Comparison of ENCODE assay signal across 9 cellular contexts in the genomic region with DNA sequence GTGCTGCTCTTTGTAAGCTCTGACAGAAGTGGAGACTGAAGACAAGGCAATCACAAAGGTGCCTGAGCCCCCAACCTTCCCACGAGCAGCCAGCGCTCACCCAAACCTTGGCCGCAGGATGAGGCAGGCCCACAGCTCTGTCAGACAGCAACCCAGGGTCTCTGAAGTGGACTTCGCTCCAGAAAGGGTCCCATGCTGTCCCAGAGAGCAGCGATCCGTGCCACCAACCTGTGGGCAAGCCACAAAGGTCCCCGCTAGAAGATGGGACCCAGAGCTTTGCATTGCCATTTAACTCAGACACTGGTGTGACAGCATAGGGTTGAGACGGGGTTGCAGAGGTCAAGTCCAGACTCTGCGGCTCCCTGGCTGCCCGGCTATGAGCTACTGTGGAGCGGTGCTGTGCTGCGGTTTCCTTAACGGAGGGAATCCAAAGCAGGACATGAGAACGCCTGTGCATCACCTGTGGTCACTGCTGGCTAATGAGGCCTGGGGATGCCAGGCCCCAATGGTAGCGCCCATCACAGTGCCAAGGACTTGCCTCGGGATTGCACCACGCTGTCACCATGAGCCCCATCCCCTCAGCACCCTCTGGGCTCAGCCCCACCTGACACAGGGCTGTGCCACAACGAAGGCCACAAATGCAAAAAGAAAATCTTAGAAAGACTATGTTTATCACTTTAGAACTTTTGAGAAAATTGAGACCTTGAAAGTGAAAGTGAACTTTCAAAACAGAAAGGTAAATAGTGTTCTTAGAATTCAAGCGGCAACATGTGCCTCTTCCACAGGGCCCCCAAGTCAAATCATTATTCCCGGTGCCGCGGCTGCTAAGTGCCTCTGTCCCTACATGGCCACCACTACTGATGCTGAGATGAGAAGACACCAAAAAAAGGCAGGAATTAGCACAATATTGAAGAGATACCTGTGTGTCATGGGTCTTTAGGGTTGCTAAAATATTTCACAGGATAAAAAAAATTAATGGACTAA.
DNase-seq lines count a peak whose midpoint lies in the region; ATAC-seq and TF ChIP-seq lines count a peak whose summit lies in the region.
"Had no signal": no experiment of that assay in that cellular context is flagged by ENCODE, and none has a peak within 500 bp of the region (broad histone marks: within the 10 kb centered on the region; RNA-seq: fewer than 3 reads in every experiment).

No MANE protein-coding gene starts in this region.

- H3K4me2 ChIP-seq in HCT116 (ENCODE audit: low read length) = peak overlapping the region; percentile 11

- H3K27ac ChIP-seq in HCT116 (ENCODE audit: low read depth, low read length) (no peak overlapping the region), heart right ventricle (peak overlapping the region in 7 of 10 donors; percentile 2 to 65 (median 41)), A673 (ENCODE audit: low read depth, low read length, poor library complexity, severe bottlenecking) (no peak overlapping the region)
- H3K27ac ChIP-seq: SK-N-MC had no signal

- WGBS in heart right ventricle, 2 donors = 92 to 93% methylated on average over 22 of the region's 22 CpGs

- peak overlapping the region; percentile 92 for H3K27ac Mint-ChIP-seq in activated CD4-positive, alpha-beta memory T cell treated with anti-CD3 and anti-CD28 coated beads, Interleukin-2, amount 10 ng/mL, durations not matched to agents 7 days and 5 days

- ATAC-seq in HCT116 (no peak), heart right ventricle (no peak), sciatic nerve (no peak), HG02852 (IDR thresholded peaks at IDR 0.05; ENCODE audit: unreplicated experiment) (no peak), GM19455 (IDR thresholded peaks at IDR 0.05; ENCODE audit: unreplicated experiment) (no peak)

- H2AFZ ChIP-seq in HCT116 (ENCODE audit: low read depth, low read length, poor library complexity, severe bottlenecking) = no peak overlapping the region

- H3K9me2 ChIP-seq in HCT116 (ENCODE audit: insufficient read depth) = no peaks in the 10 kb centered on the region

- RAD21 ChIA-PET in HCT116 (lab: Charles Lee; ENCODE audit: low non-redundant PET in 1 of 2, low total read pairs in 2 of 2, uncharacterized antibody in 2 of 2, unreplicated experiment in 2 of 2) = no interaction called here

- TF ChIP-seq CTCF in HCT116 (IDR thresholded peaks at IDR 0.05 in 2 of 3, conservative IDR thresholded peaks at IDR 0.05 in 1 of 3; ENCODE audit: borderline replicate concordance in 1 of 3, insufficient read depth in 1 of 3, low read depth in 2 of 3, low read length in 2 of 3) = no peak
- TF ChIP-seq CTCF in heart right ventricle (IDR thresholded peaks at IDR 0.05) = no peak
- no peak for TF ChIP-seq CTCF in A673 (conservative IDR thresholded peaks at IDR 0.05; ENCODE audit: low read depth, low read length)

- H3K4me1 ChIP-seq in HCT116 (ENCODE audit: control insufficient read depth in 1 of 2, insufficient read depth in 2 of 2, low read length in 2 of 2) (peaks cover 0 to 37% of the 10 kb centered on the region in 2 experiments; a peak in 3 of 4 replicates), heart right ventricle (peaks cover 11 to 85% (median 70%) of the 10 kb centered on the region in 9 donors), A673 (ENCODE audit: insufficient read depth, low read length, poor library complexity, severe bottlenecking) (no peaks in the 10 kb centered on the region)

- BruUV-seq in HCT116 (replicated peaks; lab: Mats Ljungman, UMichigan) (no TSS peak), A673 (replicated peaks; lab: Mats Ljungman, UMichigan) (no TSS peak)

- H3K36me3 ChIP-seq in HCT116 (ENCODE audit: control insufficient read depth in 1 of 2, insufficient read depth in 2 of 2, low read length in 2 of 2) (no peaks in the 10 kb centered on the region), heart right ventricle (no peaks in the 10 kb centered on the region), A673 (ENCODE audit: insufficient read depth, low read length, poor library complexity, severe bottlenecking) (no peaks in the 10 kb centered on the region)

- peaks cover 11% of the 10 kb centered on the region for H3K36me3 Mint-ChIP-seq in activated CD4-positive, alpha-beta memory T cell treated with anti-CD3 and anti-CD28 coated beads, Interleukin-2, amount 10 ng/mL, durations not matched to agents 7 days and 5 days (ENCODE audit: low read depth)

- TF ChIP-seq POLR2A in HCT116 (IDR thresholded peaks at IDR 0.05; ENCODE audit: borderline replicate concordance, extremely low read depth, insufficient read depth, insufficient read length) = no peak

- POLR2A ChIA-PET in HCT116 (lab: Charles Lee) (no interaction called here), A673 (lab: Charles Lee; ENCODE audit: low non-redundant PET) (no interaction called here)
- POLR2A ChIA-PET in activated CD4-positive, alpha-beta memory T cell treated with anti-CD3 and anti-CD28 coated beads, Interleukin-2, amount 10 ng/mL, durations not matched to agents 7 days and 5 days (lab: Charles Lee) = interaction anchor here (0.6 to 2.2 kb wide), 13 partner anchors 8 to 104 kb away, joined by 3 to 22 read pairs (median 4); no protein-coding TSS in a partner anchor

- intact Hi-C loops in HCT116 (cut with micrococcal nuclease) (no loop called here), heart right ventricle (cut with DNase I) (no loop called here), sciatic nerve (cut with DNase I) (no loop called here), A673 (cut with micrococcal nuclease; ENCODE audit: unreplicated experiment) (no loop called here)

- 0 out of 2 replicates have a peak overlapping the region, but pooled peaks have one; percentile 11 for H3K9ac ChIP-seq in HCT116 (ENCODE audit: low read length)

- CTCF ChIA-PET in HCT116 (lab: Charles Lee) (no interaction called here), A673 (lab: Charles Lee) (no interaction called here)
- CTCF ChIA-PET in activated CD4-positive, alpha-beta memory T cell treated with anti-CD3 and anti-CD28 coated beads, Interleukin-2, amount 10 ng/mL, durations not matched to agents 7 days and 5 days (lab: Charles Lee) = interaction anchor here (0.6 to 1.3 kb wide), 5 partner anchors 9 to 1347 kb away, joined by 3 to 6 read pairs (median 4); no protein-coding TSS in a partner anchor

- H3K9me3 Mint-ChIP-seq in activated CD4-positive, alpha-beta memory T cell treated with anti-CD3 and anti-CD28 coated beads, Interleukin-2, amount 10 ng/mL, durations not matched to agents 7 days and 5 days = no peaks in the 10 kb centered on the region

- H3K27me3 ChIP-seq in HCT116 (ENCODE audit: insufficient read depth, low read length) (no peaks in the 10 kb centered on the region), heart right ventricle (no peaks in the 10 kb centered on the region), A673 (replicated peaks; ENCODE audit: insufficient read depth, low read depth, low read length, poor library complexity) (no peaks in the 10 kb centered on the region)

- H3K79me2 ChIP-seq in HCT116 (ENCODE audit: insufficient read depth, low read length) = peaks cover 13% of the 10 kb centered on the region; the same call in 1 of the 2 replicates

- DNase-seq in HCT116 (ENCODE audit: low read depth, low spot score) (no peak), heart right ventricle (no peak), sciatic nerve (ENCODE audit: low spot score) (peak; percentile 50), A673 (ENCODE audit: low spot score) (no peak), amygdala (lab: John Stamatoyannopoulos, UW) (no peak)
- DNase-seq in activated CD4-positive, alpha-beta memory T cell treated with anti-CD3 and anti-CD28 coated beads, Interleukin-2, amount 10 ng/mL, durations not matched to agents 7 days and 5 days = no peak

- peaks cover 12% of the 10 kb centered on the region for H3K27me3 Mint-ChIP-seq in activated CD4-positive, alpha-beta memory T cell treated with anti-CD3 and anti-CD28 coated beads, Interleukin-2, amount 10 ng/mL, durations not matched to agents 7 days and 5 days

- H3K4me3 Mint-ChIP-seq in activated CD4-positive, alpha-beta memory T cell treated with anti-CD3 and anti-CD28 coated beads, Interleukin-2, amount 10 ng/mL, durations not matched to agents 7 days and 5 days = peak overlapping the region; percentile 76

- no peak for TF ChIP-seq RAD21 in HCT116 (IDR thresholded peaks at IDR 0.05; ENCODE audit: low read depth)

- no peaks in the 10 kb centered on the region for H4K20me1 ChIP-seq in HCT116 (ENCODE audit: insufficient read depth)

- H3K4me1 Mint-ChIP-seq in activated CD4-positive, alpha-beta memory T cell treated with anti-CD3 and anti-CD28 coated beads, Interleukin-2, amount 10 ng/mL, durations not matched to agents 7 days and 5 days = peaks cover 69% of the 10 kb centered on the region

- H3K4me3 ChIP-seq in HCT116 (replicated peaks in 1 of 2; ENCODE audit: low read depth in 1 of 2, low read length in 2 of 2) (no peak overlapping the region), heart right ventricle (no peak overlapping the region), A673 (ENCODE audit: low read depth, low read length, poor library complexity, severe bottlenecking) (no peak overlapping the region)
- H3K4me3 ChIP-seq: SK-N-MC had no signal

- H3K9me3 ChIP-seq in HCT116 (ENCODE audit: control insufficient read depth in 1 of 2, insufficient read depth in 1 of 2, low read depth in 1 of 2, low read length in 2 of 2) = no peaks in the 10 kb centered on the region
- H3K9me3 ChIP-seq in heart right ventricle = no peaks in the 10 kb centered on the region
- H3K9me3 ChIP-seq in A673 (ENCODE audit: low read depth, low read length, poor library complexity, severe bottlenecking) = no peaks in the 10 kb centered on the region

TF ChIP-seq in HCT116, 20 proteins besides CTCF, POLR2A, EP300 and RAD21:
- TF ChIP-seq SIN3A (IDR thresholded peaks at IDR 0.05; ENCODE audit: low read depth) (no peak), CBX3 (IDR thresholded peaks at IDR 0.05; ENCODE audit: low read depth) (no peak), YY1 (IDR thresholded peaks at IDR 0.05; ENCODE audit: extremely low read depth, insufficient replicate concordance, low read depth, low read length) (no peak), EZH2phosphoT487 (IDR thresholded peaks at IDR 0.05; ENCODE audit: borderline replicate concordance) (no peak), ZNF274 (IDR thresholded peaks at IDR 0.05; ENCODE audit: low read depth, low read length) (no peak)

Comparison
In these comparisons a context has a peak if more than half of its experiments do, and no peak if none do; other contexts are left out.
1. H3K27ac ChIP-seq: peak in heart right ventricle (7 of 10); none in HCT116 (single experiment) and A673 (single experiment).